Comparison of ENCODE assay signal across 11 cellular contexts in genomic region chr6:121064345-121064744, GRCh38.
"Had no signal": no experiment of that assay in that cellular context is flagged by ENCODE, and none has a peak within 500 bp of the region (broad histone marks: within the 10 kb centered on the region; RNA-seq: fewer than 3 reads in every experiment).

No MANE protein-coding gene starts in this region.

- H3K27ac ChIP-seq: GM23248 had no signal

- H3K9ac ChIP-seq: GM23248 had no signal

- H3K36me3 ChIP-seq: HAP-1 had no signal

- FAIRE-seq: H1, H54 had no signal

- H3K4me3 ChIP-seq: GM23248, GM23338, HAP-1 had no signal

- ATAC-seq: GM23338, HCT116 had no signal

- H3K4me1 ChIP-seq: HAP-1 had no signal

- H3K9me3 ChIP-seq: HAP-1 had no signal

- H2AFZ ChIP-seq: GM23248, GM23338 had no signal

- H3K4me2 ChIP-seq: GM23338 had no signal

- DNase-seq: GM23248, GOT3, H7, H9, HCEC 1CT, HFFc6 had no signal
